14 cellular contexts compared by ENCODE assay signal in the genomic region with DNA sequence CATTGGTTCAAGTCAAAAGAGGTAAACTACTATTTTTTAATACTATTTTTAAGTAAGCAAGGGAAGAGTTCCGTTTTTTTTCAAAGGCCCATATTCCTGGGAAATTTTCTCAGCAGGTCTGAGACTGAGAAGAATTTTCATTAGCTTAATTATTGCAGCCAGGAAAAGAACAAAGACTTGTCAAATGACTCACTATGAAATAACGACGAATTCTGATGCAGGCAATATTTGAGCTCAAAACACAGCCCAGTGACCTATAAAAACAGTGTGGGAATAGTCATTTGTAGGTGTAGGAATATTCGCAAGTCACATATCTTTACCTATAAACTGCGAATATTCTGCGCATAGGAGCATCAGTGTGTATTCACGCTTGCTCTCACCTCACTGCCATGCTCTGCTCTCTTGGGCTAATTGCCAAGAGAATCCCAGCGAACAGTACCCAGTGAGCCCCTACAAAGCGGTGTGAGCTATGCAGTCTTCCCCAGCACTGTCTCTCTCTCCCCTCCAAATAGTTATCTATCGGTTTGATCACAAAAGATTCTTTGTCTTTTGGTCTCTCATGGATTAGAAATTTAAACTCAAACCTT.
A peak's percentile ranks its signal among the peaks of the same experiment; 100 is the strongest.
DNase-seq lines count a peak whose midpoint lies in the region; ATAC-seq and TF ChIP-seq lines count a peak whose summit lies in the region.
"Had no signal": no experiment of that assay in that cellular context is flagged by ENCODE, and none has a peak within 500 bp of the region (broad histone marks: within the 10 kb centered on the region; RNA-seq: fewer than 3 reads in every experiment).

No MANE protein-coding gene starts in this region.

- CTCF ChIA-PET in RWPE1 (lab: Yijun Ruan, JAX) (interaction anchor here (0.7 kb wide), 1 partner anchor 14 kb away, joined by 3 read pairs; no protein-coding TSS in a partner anchor), T-cell (lab: Charles Lee) (interaction anchor here in 1 of 2 donors (1.1 kb wide), 2 partner anchors 29 to 72 kb away, joined by 3 to 4 read pairs; no protein-coding TSS in a partner anchor)

- no peak for TF ChIP-seq CTCF in RWPE1 (conservative IDR thresholded peaks at IDR 0.05; ENCODE audit: low read depth)
- no peak for TF ChIP-seq CTCF in glutamatergic neuron (IDR thresholded peaks at IDR 0.05; ENCODE audit: partially characterized antibody, unreplicated experiment)

- DNase-seq in activated T-cell treated with anti-CD3 and anti-CD28 coated beads, Interleukin-2, amount 50 U/mL, for 24 hours, result no peak
- DNase-seq in activated T-cell treated with anti-CD3 and anti-CD28 coated beads for 4 hours, result no peak
- peak; percentile 29 for DNase-seq in RWPE1 (ENCODE audit: low spot score)
- no peak for DNase-seq in glutamatergic neuron
- DNase-seq in T-cell, result no peak
- DNase-seq: activated CD4-positive, alpha-beta T cell treated with anti-CD3 and anti-CD28 coated beads, Interleukin-2, amount 50 U/mL, for 1 hour; activated naive CD8-positive, alpha-beta T cell treated with anti-CD3 and anti-CD28 coated beads, Interleukin-2, amount 10 ng/mL, durations not matched to agents 7 days and 5 days; DMS79 treated with DMSO at 0.1 percent for 48 hours; NCI-H748 treated with DMSO at 0.1 percent for 48 hours; pancreas had no signal

- no peaks in the 10 kb centered on the region for H3K9me3 Mint-ChIP-seq in activated T-cell treated with anti-CD3 and anti-CD28 coated beads, Interleukin-2, amount 50 U/mL, for 24 hours
- H3K9me3 Mint-ChIP-seq in glutamatergic neuron (ENCODE audit: unreplicated experiment) (no peaks in the 10 kb centered on the region), T-cell (no peaks in the 10 kb centered on the region)
- H3K9me3 Mint-ChIP-seq in stimulated activated memory B cell treated with anti-CD40 and anti-IgM and Interleukin-4, amounts not matched to agents 10 μg/mL and 1 μg/mL and 100 μg/mL, for 72 hours, result no peaks in the 10 kb centered on the region

- H3K36me3 Mint-ChIP-seq in activated T-cell treated with anti-CD3 and anti-CD28 coated beads, Interleukin-2, amount 50 U/mL, for 24 hours (ENCODE audit: low read depth), result peaks cover 49% of the 10 kb centered on the region
- H3K36me3 Mint-ChIP-seq in glutamatergic neuron (ENCODE audit: unreplicated experiment) (no peaks in the 10 kb centered on the region), T-cell (peaks cover 22% of the 10 kb centered on the region)
- peaks cover 12% of the 10 kb centered on the region for H3K36me3 Mint-ChIP-seq in stimulated activated memory B cell treated with anti-CD40 and anti-IgM and Interleukin-4, amounts not matched to agents 10 μg/mL and 1 μg/mL and 100 μg/mL, for 72 hours

- peak overlapping the region; percentile 90 for H3K27ac Mint-ChIP-seq in activated T-cell treated with anti-CD3 and anti-CD28 coated beads, Interleukin-2, amount 50 U/mL, for 24 hours
- peak overlapping the region; percentile 81 for H3K27ac Mint-ChIP-seq in glutamatergic neuron (ENCODE audit: unreplicated experiment)
- H3K27ac Mint-ChIP-seq in stimulated activated memory B cell treated with anti-CD40 and anti-IgM and Interleukin-4, amounts not matched to agents 10 μg/mL and 1 μg/mL and 100 μg/mL, for 72 hours, result peak overlapping the region; percentile 92
- no peak overlapping the region for H3K27ac Mint-ChIP-seq in T-cell
- H3K27ac Mint-ChIP-seq: activated naive CD8-positive, alpha-beta T cell treated with anti-CD3 and anti-CD28 coated beads, Interleukin-2, amount 10 ng/mL, durations not matched to agents 7 days and 5 days had no signal

- no peak overlapping the region for H3K4me3 Mint-ChIP-seq in activated T-cell treated with anti-CD3 and anti-CD28 coated beads, Interleukin-2, amount 50 U/mL, for 24 hours
- H3K4me3 Mint-ChIP-seq in glutamatergic neuron (ENCODE audit: unreplicated experiment) (no peak overlapping the region), T-cell (no peak overlapping the region)
- peak overlapping the region; percentile 51 for H3K4me3 Mint-ChIP-seq in stimulated activated memory B cell treated with anti-CD40 and anti-IgM and Interleukin-4, amounts not matched to agents 10 μg/mL and 1 μg/mL and 100 μg/mL, for 72 hours
- H3K4me3 Mint-ChIP-seq: activated naive CD8-positive, alpha-beta T cell treated with anti-CD3 and anti-CD28 coated beads, Interleukin-2, amount 10 ng/mL, durations not matched to agents 7 days and 5 days had no signal

- ATAC-seq in stimulated activated memory B cell treated with anti-CD40 and anti-IgM and Interleukin-4, amounts not matched to agents 10 μg/mL and 1 μg/mL and 100 μg/mL, for 72 hours, result no peak
- ATAC-seq in T-cell (replicated peaks in 1 of 4), result no peak
- ATAC-seq in HG03378 (IDR thresholded peaks at IDR 0.05; ENCODE audit: unreplicated experiment), result no peak
- no peak for ATAC-seq in HG02759 (IDR thresholded peaks at IDR 0.05; ENCODE audit: unreplicated experiment)

- peaks cover 53% of the 10 kb centered on the region for H3K4me1 Mint-ChIP-seq in activated T-cell treated with anti-CD3 and anti-CD28 coated beads, Interleukin-2, amount 50 U/mL, for 24 hours (ENCODE audit: low read depth)
- H3K4me1 Mint-ChIP-seq in glutamatergic neuron (ENCODE audit: low read depth, unreplicated experiment) (peaks cover 16% of the 10 kb centered on the region), T-cell (peaks cover 20 to 46% (median 41%) of the 10 kb centered on the region in 3 donors)
- peaks cover 44% of the 10 kb centered on the region for H3K4me1 Mint-ChIP-seq in stimulated activated memory B cell treated with anti-CD40 and anti-IgM and Interleukin-4, amounts not matched to agents 10 μg/mL and 1 μg/mL and 100 μg/mL, for 72 hours

- POLR2A ChIA-PET in RWPE1 (lab: Yijun Ruan, JAX; ENCODE audit: low non-redundant PET), result no interaction called here
- POLR2A ChIA-PET in T-cell (lab: Charles Lee), result interaction anchor here in 1 of 2 donors (0.5 to 0.6 kb wide), 2 partner anchors 175 to 209 kb away, joined by 3 read pairs; no protein-coding TSS in a partner anchor

- H3K27me3 Mint-ChIP-seq in activated T-cell treated with anti-CD3 and anti-CD28 coated beads, Interleukin-2, amount 50 U/mL, for 24 hours, result no peaks in the 10 kb centered on the region
- H3K27me3 Mint-ChIP-seq in glutamatergic neuron (ENCODE audit: unreplicated experiment) (no peaks in the 10 kb centered on the region), T-cell (no peaks in the 10 kb centered on the region)
- H3K27me3 Mint-ChIP-seq in stimulated activated memory B cell treated with anti-CD40 and anti-IgM and Interleukin-4, amounts not matched to agents 10 μg/mL and 1 μg/mL and 100 μg/mL, for 72 hours, result no peaks in the 10 kb centered on the region
- H3K27me3 Mint-ChIP-seq: activated naive CD8-positive, alpha-beta T cell treated with anti-CD3 and anti-CD28 coated beads, Interleukin-2, amount 10 ng/mL, durations not matched to agents 7 days and 5 days had no signal

- H3K27ac ChIP-seq in RWPE1, result no peak overlapping the region
- H3K27ac ChIP-seq: pancreas, SK-N-MC had no signal

Comparison
In these comparisons a context has a peak if more than half of its experiments do, and no peak if none do; other contexts are left out.
1. H3K27ac Mint-ChIP-seq: peak in activated T-cell treated with anti-CD3 and anti-CD28 coated beads, Interleukin-2, amount 50 U/mL, for 24 hours (single experiment), glutamatergic neuron (single experiment) and stimulated activated memory B cell treated with anti-CD40 and anti-IgM and Interleukin-4, amounts not matched to agents 10 μg/mL and 1 μg/mL and 100 μg/mL, for 72 hours (single experiment); none in T-cell (0 of 2).